ENCODE assay signal across 24 cellular contexts in the genomic region with DNA sequence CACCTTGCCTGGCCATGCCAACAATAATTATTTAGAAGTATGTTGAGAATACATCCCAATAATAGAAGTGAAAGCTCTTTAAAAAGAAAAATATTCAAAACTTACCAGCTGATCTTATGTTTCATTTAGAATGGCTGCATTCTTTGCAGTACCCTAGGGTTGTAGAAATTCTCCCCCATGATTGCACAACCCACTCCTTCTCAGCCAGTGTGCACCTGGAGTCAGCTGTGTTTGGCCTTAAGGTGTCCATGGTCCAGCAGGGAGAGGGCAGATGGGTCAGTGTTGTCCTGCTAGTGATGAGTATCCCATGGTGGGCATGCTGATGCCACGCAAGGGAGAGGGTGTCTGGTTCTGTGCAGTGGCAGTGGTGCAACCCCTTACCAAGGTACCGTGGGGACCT.
"Had no signal": no experiment of that assay in that cellular context is flagged by ENCODE, and none has a peak within 500 bp of the region (broad histone marks: within the 10 kb centered on the region; RNA-seq: fewer than 3 reads in every experiment).

No MANE protein-coding gene starts in this region.

- H3K27ac ChIP-seq: foreskin keratinocyte, suprapubic skin, tibial nerve, vagina had no signal

- FAIRE-seq: small intestine, TTC549 had no signal

- H3K4me3 ChIP-seq: lung, stomach, suprapubic skin, tibial nerve, vagina had no signal

- H3K9me3 Mint-ChIP-seq: natural killer cell treated with Interleukin-12 subunit alpha and Interleukin-12 subunit beta and Interleukin-15 and Interleukin-18, amount 100 ng/mL, for 72 hours; stimulated activated effector memory CD8-positive, alpha-beta T cell treated with anti-CD3 and anti-CD28 coated beads, Interleukin-12 subunit alpha, Interleukin-12 subunit beta, amount 100 ng/mL, for 72 hours had no signal

- DNase-seq: activated CD4-positive, alpha-beta T cell treated with anti-CD3 and anti-CD28 coated beads for 36 hours; activated CD4-positive, alpha-beta T cell treated with anti-CD3 and anti-CD28 coated beads, Interleukin-2, amount 50 U/mL, for 4 hours; activated CD8-positive, alpha-beta memory T cell treated with anti-CD3 and anti-CD28 coated beads for 24 hours; activated CD8-positive, alpha-beta memory T cell treated with anti-CD3 and anti-CD28 coated beads, Interleukin-2, amount 50 U/mL, for 4 hours; activated naive CD4-positive, alpha-beta T cell treated with Interleukin-2 at 50 U/mL for 16 hours; activated naive CD8-positive, alpha-beta T cell treated with anti-CD3 and anti-CD28 coated beads, Interleukin-2, amount 10 ng/mL, durations not matched to agents 7 days and 5 days; activated T-cell treated with anti-CD3 and anti-CD28 coated beads, Interleukin-2, amount 50 U/mL, for 48 hours; dermis blood vessel endothelial cell; effector CD8-positive, alpha-beta T cell; foreskin keratinocyte; small intestine; stimulated activated CD4-positive, alpha-beta T cell treated with anti-CD3 and anti-CD28 coated beads, Interleukin-2, amount 100 ng/mL, for 24 hours; stomach; T-helper 1 cell had no signal

- H3K4me3 Mint-ChIP-seq: activated CD4-positive, alpha-beta T cell treated with anti-CD3 and anti-CD28 coated beads for 36 hours; activated naive CD8-positive, alpha-beta T cell treated with anti-CD3 and anti-CD28 coated beads, Interleukin-2, amount 10 ng/mL, durations not matched to agents 7 days and 5 days; brain; natural killer cell treated with Interleukin-12 subunit alpha and Interleukin-12 subunit beta and Interleukin-15 and Interleukin-18, amount 100 ng/mL, for 72 hours; stimulated activated effector memory CD8-positive, alpha-beta T cell treated with anti-CD3 and anti-CD28 coated beads, Interleukin-12 subunit alpha, Interleukin-12 subunit beta, amount 100 ng/mL, for 72 hours had no signal

- H3K4me1 Mint-ChIP-seq: stimulated activated effector memory CD8-positive, alpha-beta T cell treated with anti-CD3 and anti-CD28 coated beads, Interleukin-12 subunit alpha, Interleukin-12 subunit beta, amount 100 ng/mL, for 72 hours had no signal

- H3K36me3 ChIP-seq: stomach, suprapubic skin, tibial nerve, vagina had no signal

- ATAC-seq: activated CD4-positive, alpha-beta T cell treated with anti-CD3 and anti-CD28 coated beads for 36 hours; foreskin keratinocyte; left lobe of liver; natural killer cell treated with Interleukin-12 subunit alpha and Interleukin-12 subunit beta and Interleukin-15 and Interleukin-18, amount 100 ng/mL, for 72 hours; sciatic nerve; stimulated activated effector memory CD8-positive, alpha-beta T cell treated with anti-CD3 and anti-CD28 coated beads, Interleukin-12 subunit alpha, Interleukin-12 subunit beta, amount 100 ng/mL, for 72 hours had no signal

- H3K27me3 ChIP-seq: foreskin keratinocyte, stomach, suprapubic skin, tibial nerve, vagina had no signal

- H3K27ac Mint-ChIP-seq: activated CD4-positive, alpha-beta T cell treated with anti-CD3 and anti-CD28 coated beads for 36 hours; activated naive CD8-positive, alpha-beta T cell treated with anti-CD3 and anti-CD28 coated beads, Interleukin-2, amount 10 ng/mL, durations not matched to agents 7 days and 5 days; natural killer cell treated with Interleukin-12 subunit alpha and Interleukin-12 subunit beta and Interleukin-15 and Interleukin-18, amount 100 ng/mL, for 72 hours; stimulated activated effector memory CD8-positive, alpha-beta T cell treated with anti-CD3 and anti-CD28 coated beads, Interleukin-12 subunit alpha, Interleukin-12 subunit beta, amount 100 ng/mL, for 72 hours had no signal

- H3K9me3 ChIP-seq: stomach, suprapubic skin, tibial nerve, vagina had no signal

- H3K27me3 Mint-ChIP-seq: activated CD4-positive, alpha-beta T cell treated with anti-CD3 and anti-CD28 coated beads for 36 hours; activated naive CD8-positive, alpha-beta T cell treated with anti-CD3 and anti-CD28 coated beads, Interleukin-2, amount 10 ng/mL, durations not matched to agents 7 days and 5 days; brain; natural killer cell treated with Interleukin-12 subunit alpha and Interleukin-12 subunit beta and Interleukin-15 and Interleukin-18, amount 100 ng/mL, for 72 hours had no signal

- H3K36me3 Mint-ChIP-seq: natural killer cell treated with Interleukin-12 subunit alpha and Interleukin-12 subunit beta and Interleukin-15 and Interleukin-18, amount 100 ng/mL, for 72 hours; stimulated activated effector memory CD8-positive, alpha-beta T cell treated with anti-CD3 and anti-CD28 coated beads, Interleukin-12 subunit alpha, Interleukin-12 subunit beta, amount 100 ng/mL, for 72 hours had no signal
